29 cellular contexts compared by ENCODE assay signal in the genomic region with DNA sequence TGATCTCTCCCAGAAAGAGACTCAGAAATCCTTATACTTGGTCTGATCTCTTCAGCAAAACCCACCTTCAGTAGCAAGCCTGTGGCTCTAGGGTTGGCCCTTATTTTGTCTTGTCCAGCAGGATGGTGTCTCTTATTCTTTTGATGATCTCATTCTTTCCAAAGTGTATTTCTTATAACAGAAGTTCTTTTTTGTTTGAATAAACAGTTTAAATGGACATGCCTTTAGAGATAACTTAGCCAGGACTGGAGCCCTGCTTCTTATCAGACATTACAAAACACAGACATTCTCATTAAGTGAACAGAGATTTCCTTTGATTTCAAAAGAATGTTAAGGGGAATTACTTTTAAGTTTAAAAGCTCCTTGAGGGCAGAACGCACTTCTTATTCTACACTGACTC. TPM values are rescaled to one million over a fixed set of nuclear protein-coding genes. Genes with fewer than 3 reads are reported as not detected.
DNase-seq lines count a peak whose midpoint lies in the region; ATAC-seq, FAIRE-seq and TF ChIP-seq lines count a peak whose summit lies in the region.
"Had no signal": no experiment of that assay in that cellular context is flagged by ENCODE, and none has a peak within 500 bp of the region (broad histone marks: within the 10 kb centered on the region; RNA-seq: fewer than 3 reads in every experiment).

No MANE protein-coding gene starts in this region.

- peaks cover 31% of the 10 kb centered on the region for H3K36me3 ChIP-seq in RWPE2 (ENCODE audit: low read depth)

- no peak for TF ChIP-seq CTCF in RWPE2 (IDR thresholded peaks at IDR 0.05; ENCODE audit: poor library complexity, severe bottlenecking)

- CTCF ChIA-PET in activated CD4-positive, alpha-beta memory T cell treated with anti-CD3 and anti-CD28 coated beads for 36 hours (lab: Charles Lee) = interaction anchor here (1.2 kb wide), 1 partner anchor 9 kb away, joined by 3 read pairs; no protein-coding TSS in a partner anchor
- CTCF ChIA-PET in activated CD4-positive, alpha-beta memory T cell treated with anti-CD3 and anti-CD28 coated beads, Interleukin-2, amount 10 ng/mL, durations not matched to agents 7 days and 5 days (lab: Charles Lee) = no interaction called here

- peaks cover 76% of the 10 kb centered on the region for H3K4me1 Mint-ChIP-seq in activated CD4-positive, alpha-beta memory T cell treated with anti-CD3 and anti-CD28 coated beads for 36 hours (ENCODE audit: low read depth)
- peaks cover 14% of the 10 kb centered on the region for H3K4me1 Mint-ChIP-seq in activated CD4-positive, alpha-beta memory T cell treated with anti-CD3 and anti-CD28 coated beads, Interleukin-2, amount 10 ng/mL, durations not matched to agents 7 days and 5 days
- peaks cover 66 to 78% of the 10 kb centered on the region in 2 donors for H3K4me1 Mint-ChIP-seq in effector memory CD8-positive, alpha-beta T cell (ENCODE audit: low read depth in 2 of 2)
- H3K4me1 Mint-ChIP-seq in naive thymus-derived CD8-positive, alpha-beta T cell = peaks cover 45 to 80% (median 71%) of the 10 kb centered on the region in 4 donors

- H3K36me3 Mint-ChIP-seq in activated CD4-positive, alpha-beta memory T cell treated with anti-CD3 and anti-CD28 coated beads for 36 hours = peaks cover 34% of the 10 kb centered on the region
- H3K36me3 Mint-ChIP-seq in activated CD4-positive, alpha-beta memory T cell treated with anti-CD3 and anti-CD28 coated beads, Interleukin-2, amount 10 ng/mL, durations not matched to agents 7 days and 5 days (ENCODE audit: low read depth) = peaks cover 62% of the 10 kb centered on the region
- H3K36me3 Mint-ChIP-seq in effector memory CD8-positive, alpha-beta T cell (ENCODE audit: insufficient read depth) = peaks cover 71% of the 10 kb centered on the region
- H3K36me3 Mint-ChIP-seq in naive thymus-derived CD8-positive, alpha-beta T cell = peaks cover 4 to 91% (median 10%) of the 10 kb centered on the region in 3 donors

- POLR2A ChIA-PET in activated CD4-positive, alpha-beta memory T cell treated with anti-CD3 and anti-CD28 coated beads for 36 hours (lab: Charles Lee) = no interaction called here
- POLR2A ChIA-PET in activated CD4-positive, alpha-beta memory T cell treated with anti-CD3 and anti-CD28 coated beads, Interleukin-2, amount 10 ng/mL, durations not matched to agents 7 days and 5 days (lab: Charles Lee) = no interaction called here
- POLR2A ChIA-PET in naive thymus-derived CD8-positive, alpha-beta T cell (lab: Charles Lee) = interaction anchor here (1.0 kb wide), 1 partner anchor 48 kb away, joined by 3 read pairs; no protein-coding TSS in a partner anchor

- no peak for DNase-seq in activated CD4-positive, alpha-beta memory T cell treated with anti-CD3 and anti-CD28 coated beads for 36 hours
- DNase-seq in activated CD4-positive, alpha-beta memory T cell treated with anti-CD3 and anti-CD28 coated beads, Interleukin-2, amount 10 ng/mL, durations not matched to agents 7 days and 5 days = no peak
- DNase-seq in RWPE2 (ENCODE audit: low spot score) (no peak), GM19239 (ENCODE audit: insufficient read length, low spot score) (no peak), DMS153 treated with DMSO at 0.1 percent for 48 hours (lab: John Stamatoyannopoulos, UW; ENCODE audit: unreplicated experiment) (no peak), cerebellum (ENCODE audit: low spot score) (no peak)
- DNase-seq in effector memory CD8-positive, alpha-beta T cell = no peak
- DNase-seq in naive thymus-derived CD8-positive, alpha-beta T cell = no peak
- DNase-seq: activated CD4-positive, alpha-beta T cell treated with anti-CD3 and anti-CD28 coated beads for 4 hours; activated gamma-delta T cell; AML-193; COR-L47; DND-41; kidney; lower lobe of right lung; MV-4-11; NCI-H1694 treated with DMSO at 0.1 percent for 48 hours; NCI-H748 treated with DMSO at 0.1 percent for 48 hours; retina; spleen; stimulated activated CD4-positive, alpha-beta T cell treated with anti-CD3 and anti-CD28 coated beads, Interleukin-4, amount 100 ng/mL, for 1 hour; stimulated activated naive CD8-positive, alpha-beta T cell treated with anti-CD3 and anti-CD28 coated beads, Interleukin-15, amount 100 ng/mL, for 72 hours had no signal

- FAIRE-seq in GM19239 (lab: Jason Lieb, UNC) = no peak
- FAIRE-seq: GM12878, kidney, TTC549 had no signal

- H3K27me3 ChIP-seq in RWPE2 (ENCODE audit: insufficient read depth, poor library complexity, severe bottlenecking) = no peaks in the 10 kb centered on the region
- H3K27me3 ChIP-seq: gastroesophageal sphincter, spleen, tibial nerve had no signal

- H3K4me3 ChIP-seq in RWPE2 (ENCODE audit: severe bottlenecking) = no peak overlapping the region
- H3K4me3 ChIP-seq: gastroesophageal sphincter, GM12878, lower lobe of right lung, spleen, tibial nerve had no signal

- H3K27ac ChIP-seq in RWPE2 (ENCODE audit: poor library complexity, severe bottlenecking) = peak overlapping the region; percentile 69
- H3K27ac ChIP-seq: gastroesophageal sphincter, KMS-11, lower lobe of right lung, spleen, tibial nerve had no signal

- H3K4me1 ChIP-seq in RWPE2 (ENCODE audit: insufficient read depth, poor library complexity, severe bottlenecking) = peaks cover 43% of the 10 kb centered on the region
- H3K4me1 ChIP-seq: gastroesophageal sphincter, lower lobe of right lung had no signal

- H3K9me3 Mint-ChIP-seq in activated CD4-positive, alpha-beta memory T cell treated with anti-CD3 and anti-CD28 coated beads for 36 hours = no peaks in the 10 kb centered on the region
- H3K9me3 Mint-ChIP-seq in activated CD4-positive, alpha-beta memory T cell treated with anti-CD3 and anti-CD28 coated beads, Interleukin-2, amount 10 ng/mL, durations not matched to agents 7 days and 5 days = no peaks in the 10 kb centered on the region
- H3K9me3 Mint-ChIP-seq in effector memory CD8-positive, alpha-beta T cell = no peaks in the 10 kb centered on the region
- H3K9me3 Mint-ChIP-seq in naive thymus-derived CD8-positive, alpha-beta T cell = no peaks in the 10 kb centered on the region
- H3K9me3 Mint-ChIP-seq: stimulated activated naive CD8-positive, alpha-beta T cell treated with anti-CD3 and anti-CD28 coated beads, Interleukin-15, amount 100 ng/mL, for 72 hours had no signal

- no peaks in the 10 kb centered on the region for H3K9me3 ChIP-seq in RWPE2 (ENCODE audit: severe bottlenecking)
- H3K9me3 ChIP-seq: gastroesophageal sphincter, lower lobe of right lung, spleen, tibial nerve had no signal

- intact Hi-C loops in activated CD4-positive, alpha-beta memory T cell treated with anti-CD3 and anti-CD28 coated beads for 36 hours (cut with micrococcal nuclease) = no loop called here

- no peak for ATAC-seq in RWPE2 (ENCODE audit: low read depth)
- no peak for ATAC-seq in effector memory CD8-positive, alpha-beta T cell (replicated peaks)
- no peak for ATAC-seq in naive thymus-derived CD8-positive, alpha-beta T cell
- ATAC-seq: gastroesophageal sphincter; GM12878; lower lobe of right lung; stimulated activated naive CD8-positive, alpha-beta T cell treated with anti-CD3 and anti-CD28 coated beads, Interleukin-15, amount 100 ng/mL, for 72 hours had no signal

- no peaks in the 10 kb centered on the region for H3K27me3 Mint-ChIP-seq in activated CD4-positive, alpha-beta memory T cell treated with anti-CD3 and anti-CD28 coated beads for 36 hours
- no peaks in the 10 kb centered on the region for H3K27me3 Mint-ChIP-seq in activated CD4-positive, alpha-beta memory T cell treated with anti-CD3 and anti-CD28 coated beads, Interleukin-2, amount 10 ng/mL, durations not matched to agents 7 days and 5 days
- H3K27me3 Mint-ChIP-seq in effector memory CD8-positive, alpha-beta T cell = no peaks in the 10 kb centered on the region
- no peaks in the 10 kb centered on the region for H3K27me3 Mint-ChIP-seq in naive thymus-derived CD8-positive, alpha-beta T cell
- H3K27me3 Mint-ChIP-seq: stimulated activated naive CD8-positive, alpha-beta T cell treated with anti-CD3 and anti-CD28 coated beads, Interleukin-15, amount 100 ng/mL, for 72 hours had no signal

- peak overlapping the region; percentile 35 for H3K27ac Mint-ChIP-seq in activated CD4-positive, alpha-beta memory T cell treated with anti-CD3 and anti-CD28 coated beads for 36 hours
- H3K27ac Mint-ChIP-seq in activated CD4-positive, alpha-beta memory T cell treated with anti-CD3 and anti-CD28 coated beads, Interleukin-2, amount 10 ng/mL, durations not matched to agents 7 days and 5 days = no peak overlapping the region
- H3K27ac Mint-ChIP-seq in effector memory CD8-positive, alpha-beta T cell = peak overlapping the region; percentile 44 to 89
- H3K27ac Mint-ChIP-seq in naive thymus-derived CD8-positive, alpha-beta T cell = peak overlapping the region; percentile 11 to 81 (median 52)

- H3K4me3 Mint-ChIP-seq in activated CD4-positive, alpha-beta memory T cell treated with anti-CD3 and anti-CD28 coated beads for 36 hours = no peak overlapping the region
- H3K4me3 Mint-ChIP-seq in activated CD4-positive, alpha-beta memory T cell treated with anti-CD3 and anti-CD28 coated beads, Interleukin-2, amount 10 ng/mL, durations not matched to agents 7 days and 5 days = no peak overlapping the region
- no peak overlapping the region for H3K4me3 Mint-ChIP-seq in effector memory CD8-positive, alpha-beta T cell
- H3K4me3 Mint-ChIP-seq in naive thymus-derived CD8-positive, alpha-beta T cell = no peak overlapping the region
- H3K4me3 Mint-ChIP-seq: stimulated activated naive CD8-positive, alpha-beta T cell treated with anti-CD3 and anti-CD28 coated beads, Interleukin-15, amount 100 ng/mL, for 72 hours had no signal

RNA-seq across cellular contexts. Expression of a gene that starts 31.7 kb away (rescaled TPM):
- under 1 TPM; 0.34 to 0.45 TPM for total RNA-seq in activated CD4-positive, alpha-beta memory T cell treated with anti-CD3 and anti-CD28 coated beads for 36 hours
- total RNA-seq in activated CD4-positive, alpha-beta memory T cell treated with anti-CD3 and anti-CD28 coated beads, Interleukin-2, amount 10 ng/mL, durations not matched to agents 7 days and 5 days = under 1 TPM; 0.13 TPM
- not detected for total RNA-seq in naive thymus-derived CD8-positive, alpha-beta T cell
- not detected for polyA plus RNA-seq in naive thymus-derived CD8-positive, alpha-beta T cell
- 1.2 TPM for total RNA-seq in cerebellum
- total RNA-seq: A172, gastroesophageal sphincter, GM12878, spleen had no signal
- polyA plus RNA-seq: GM12878 had no signal

RNA-seq across cellular contexts. Expression of a gene that starts 45.7 kb away (rescaled TPM):
- not detected for total RNA-seq in activated CD4-positive, alpha-beta memory T cell treated with anti-CD3 and anti-CD28 coated beads for 36 hours
- total RNA-seq in activated CD4-positive, alpha-beta memory T cell treated with anti-CD3 and anti-CD28 coated beads, Interleukin-2, amount 10 ng/mL, durations not matched to agents 7 days and 5 days = under 1 TPM; 0.63 to 0.73 TPM
- total RNA-seq in naive thymus-derived CD8-positive, alpha-beta T cell = not detected
- not detected for polyA plus RNA-seq in naive thymus-derived CD8-positive, alpha-beta T cell
- total RNA-seq in cerebellum = not detected
- total RNA-seq: A172, gastroesophageal sphincter, GM12878, osteoblast, spleen, tibial nerve had no signal
- polyA plus RNA-seq: spleen had no signal

RNA-seq across cellular contexts. Expression of a gene that starts 55.0 kb away (rescaled TPM):
- total RNA-seq in activated CD4-positive, alpha-beta memory T cell treated with anti-CD3 and anti-CD28 coated beads for 36 hours = not detected
- not detected for total RNA-seq in activated CD4-positive, alpha-beta memory T cell treated with anti-CD3 and anti-CD28 coated beads, Interleukin-2, amount 10 ng/mL, durations not matched to agents 7 days and 5 days
- total RNA-seq in naive thymus-derived CD8-positive, alpha-beta T cell = not detected
- polyA plus RNA-seq in naive thymus-derived CD8-positive, alpha-beta T cell = not detected
- not detected for total RNA-seq in cerebellum
- total RNA-seq: A172, gastroesophageal sphincter, GM12878, osteoblast, spleen, tibial nerve had no signal
- polyA plus RNA-seq: GM12878, spleen had no signal
